ENCODE assay signal across 9 cellular contexts in the genomic region with DNA sequence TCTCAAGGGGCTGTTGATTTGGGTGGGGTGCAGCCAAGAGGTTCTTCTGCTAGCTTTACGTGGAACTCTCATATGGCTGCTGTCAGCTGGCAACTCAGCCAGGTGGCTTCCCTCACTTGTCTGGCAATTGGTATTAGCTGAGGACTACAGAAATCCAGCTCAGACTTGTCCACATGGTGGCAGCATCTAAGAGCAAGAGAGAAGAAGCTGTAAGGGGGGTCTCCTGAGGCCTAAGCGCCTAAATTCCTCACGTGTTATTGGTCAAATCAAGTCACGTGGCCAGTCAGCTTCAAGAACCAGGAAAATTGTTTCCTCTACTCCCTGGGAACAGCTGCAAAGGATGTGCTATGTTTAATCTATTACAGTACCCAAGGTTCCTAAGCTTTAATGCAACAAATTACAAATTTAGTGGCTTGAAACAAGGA. TPM values are rescaled to one million over a fixed set of nuclear protein-coding genes. Genes with fewer than 3 reads are reported as not detected.
DNase-seq lines count a peak whose midpoint lies in the region; TF ChIP-seq lines count a peak whose summit lies in the region.
"Had no signal": no experiment of that assay in that cellular context is flagged by ENCODE, and none has a peak within 500 bp of the region (broad histone marks: within the 10 kb centered on the region; RNA-seq: fewer than 3 reads in every experiment).

No MANE protein-coding gene starts in this region.

- H3K9me3 Mint-ChIP-seq in HFFc6 (no peaks in the 10 kb centered on the region), mesothelial cell of epicardium (peaks cover 3% of the 10 kb centered on the region)
- H3K9me3 Mint-ChIP-seq in activated CD4-positive, alpha-beta memory T cell treated with anti-CD3 and anti-CD28 coated beads for 36 hours: no peaks in the 10 kb centered on the region
- H3K9me3 Mint-ChIP-seq in CD8-positive, alpha-beta memory T cell: no peaks in the 10 kb centered on the region

- TF ChIP-seq POLR2A in spleen (IDR thresholded peaks at IDR 0.05): no peak

- intact Hi-C loops in activated CD4-positive, alpha-beta memory T cell treated with anti-CD3 and anti-CD28 coated beads for 36 hours (cut with micrococcal nuclease): no loop called here
- intact Hi-C loops in left ventricle myocardium inferior (cut with micrococcal nuclease): loop anchor here (10.0 kb wide), 1 partner anchor 284 kb away; no protein-coding TSS in a partner anchor
- intact Hi-C loops in spleen (cut with DNase I; ENCODE audit: low total_unique reads): loop anchor here (10.0 kb wide), 2 partner anchors 284 to 354 kb away; no protein-coding TSS in a partner anchor

- peaks cover 7% of the 10 kb centered on the region for H3K27me3 Mint-ChIP-seq in HFFc6 (ENCODE audit: insufficient read depth)
- peaks cover 16% of the 10 kb centered on the region for H3K27me3 Mint-ChIP-seq in activated CD4-positive, alpha-beta memory T cell treated with anti-CD3 and anti-CD28 coated beads for 36 hours
- peaks cover 31% of the 10 kb centered on the region for H3K27me3 Mint-ChIP-seq in mesothelial cell of epicardium (ENCODE audit: low read depth)
- H3K27me3 Mint-ChIP-seq in CD8-positive, alpha-beta memory T cell: peaks cover 24 to 25% of the 10 kb centered on the region in 2 donors

- H3K36me3 Mint-ChIP-seq in HFFc6 (ENCODE audit: low read depth) (no peaks in the 10 kb centered on the region), mesothelial cell of epicardium (no peaks in the 10 kb centered on the region)
- H3K36me3 Mint-ChIP-seq in activated CD4-positive, alpha-beta memory T cell treated with anti-CD3 and anti-CD28 coated beads for 36 hours: no peaks in the 10 kb centered on the region
- no peaks in the 10 kb centered on the region for H3K36me3 Mint-ChIP-seq in CD8-positive, alpha-beta memory T cell

- TF ChIP-seq CTCF in HFFc6 (IDR thresholded peaks at IDR 0.05) (peak; percentile 77), left ventricle myocardium inferior (IDR thresholded peaks at IDR 0.05; ENCODE audit: borderline replicate concordance) (peak; percentile 78), spleen (IDR thresholded peaks at IDR 0.05 in 8 of 11, conservative IDR thresholded peaks at IDR 0.05 in 3 of 11) (peak in 7 of 11 experiments; percentile 20 to 50 (median 32)), mesothelial cell of epicardium (IDR thresholded peaks at IDR 0.05; ENCODE audit: unreplicated experiment) (no peak)

- H3K4me1 Mint-ChIP-seq in HFFc6 (ENCODE audit: low read depth) (peaks cover 37% of the 10 kb centered on the region), mesothelial cell of epicardium (peaks cover 22% of the 10 kb centered on the region)
- peaks cover 13% of the 10 kb centered on the region for H3K4me1 Mint-ChIP-seq in activated CD4-positive, alpha-beta memory T cell treated with anti-CD3 and anti-CD28 coated beads for 36 hours (ENCODE audit: low read depth)
- peaks cover 11 to 17% (median 14%) of the 10 kb centered on the region in 3 donors for H3K4me1 Mint-ChIP-seq in CD8-positive, alpha-beta memory T cell

- H3K9me3 ChIP-seq in left ventricle myocardium inferior (replicated peaks) (no peaks in the 10 kb centered on the region), spleen (peaks cover 0 to 7% (median 0%) of the 10 kb centered on the region in 8 donors)
- H3K9me3 ChIP-seq in CD8-positive, alpha-beta memory T cell (ENCODE audit: low read length): no peaks in the 10 kb centered on the region

- CTCF ChIA-PET in activated CD4-positive, alpha-beta memory T cell treated with anti-CD3 and anti-CD28 coated beads for 36 hours (lab: Charles Lee): interaction anchor here (0.5 to 11.1 kb wide), 31 partner anchors 9 to 896 kb away, joined by 3 to 399 read pairs (median 4); no protein-coding TSS in a partner anchor
- CTCF ChIA-PET in CD8-positive, alpha-beta memory T cell (lab: Charles Lee): interaction anchor here (1.0 to 8.4 kb wide), 8 partner anchors 25 to 351 kb away, joined by 3 to 108 read pairs (median 3); no protein-coding TSS in a partner anchor

- H3K4me3 ChIP-seq in left ventricle myocardium inferior (no peak overlapping the region), spleen (no peak overlapping the region)
- H3K4me3 ChIP-seq in CD8-positive, alpha-beta memory T cell (ENCODE audit: low read length): no peak overlapping the region

- POLR2A ChIA-PET in activated CD4-positive, alpha-beta memory T cell treated with anti-CD3 and anti-CD28 coated beads for 36 hours (lab: Charles Lee): interaction anchor here (0.7 kb wide), 1 partner anchor 52 kb away, joined by 4 read pairs; no protein-coding TSS in a partner anchor
- POLR2A ChIA-PET in CD8-positive, alpha-beta memory T cell (lab: Charles Lee): no interaction called here

- H3K36me3 ChIP-seq in left ventricle myocardium inferior (no peaks in the 10 kb centered on the region), spleen (no peaks in the 10 kb centered on the region)
- H3K36me3 ChIP-seq in CD8-positive, alpha-beta memory T cell (ENCODE audit: insufficient read depth, low read length): no peaks in the 10 kb centered on the region

- H3K27ac Mint-ChIP-seq in HFFc6 (no peak overlapping the region), mesothelial cell of epicardium (no peak overlapping the region)
- no peak overlapping the region for H3K27ac Mint-ChIP-seq in activated CD4-positive, alpha-beta memory T cell treated with anti-CD3 and anti-CD28 coated beads for 36 hours
- no peak overlapping the region for H3K27ac Mint-ChIP-seq in CD8-positive, alpha-beta memory T cell

- H3K27ac ChIP-seq in left ventricle myocardium inferior (replicated peaks) (peak overlapping the region; percentile 62), spleen (no peak overlapping the region)
- no peak overlapping the region for H3K27ac ChIP-seq in CD8-positive, alpha-beta memory T cell (ENCODE audit: low read depth, low read length)
- H3K27ac ChIP-seq: parathyroid adenoma had no signal

- H3K4me1 ChIP-seq in left ventricle myocardium inferior (peaks cover 34% of the 10 kb centered on the region), spleen (peaks cover 8 to 29% (median 19%) of the 10 kb centered on the region in 6 donors)
- peaks cover 11% of the 10 kb centered on the region for H3K4me1 ChIP-seq in CD8-positive, alpha-beta memory T cell (ENCODE audit: insufficient read depth, low read length)
- H3K4me1 ChIP-seq: parathyroid adenoma had no signal

- H3K4me3 Mint-ChIP-seq in HFFc6 (no peak overlapping the region), mesothelial cell of epicardium (no peak overlapping the region)
- H3K4me3 Mint-ChIP-seq in activated CD4-positive, alpha-beta memory T cell treated with anti-CD3 and anti-CD28 coated beads for 36 hours: no peak overlapping the region
- no peak overlapping the region for H3K4me3 Mint-ChIP-seq in CD8-positive, alpha-beta memory T cell

- WGBS in spleen, 5 donors: 14 to 26% (median 21%) methylated on average over 4 of the region's 4 CpGs

- DNase-seq in D341Med (ENCODE audit: low spot score) (peak; percentile 86), HFFc6 (peak; percentile 58), NCI-H460 (ENCODE audit: extremely low read depth, low read depth) (peak; percentile 59), left ventricle myocardium inferior (peak; percentile 62), spleen (no peak), mesothelial cell of epicardium (ENCODE audit: low spot score in 2 of 2, unreplicated experiment in 2 of 2) (no peak)
- peak; percentile 44 for DNase-seq in activated CD4-positive, alpha-beta memory T cell treated with anti-CD3 and anti-CD28 coated beads for 36 hours
- no peak for DNase-seq in CD8-positive, alpha-beta memory T cell

- H3K27me3 ChIP-seq in left ventricle myocardium inferior (ENCODE audit: low read depth): no peaks in the 10 kb centered on the region
- H3K27me3 ChIP-seq in spleen (replicated peaks in 1 of 7): peaks cover 0 to 9% (median 0%) of the 10 kb centered on the region in 7 donors
- H3K27me3 ChIP-seq in CD8-positive, alpha-beta memory T cell (ENCODE audit: insufficient read depth, low read length, poor library complexity, severe bottlenecking): no peaks in the 10 kb centered on the region

RNA-seq across cellular contexts. Expression of a gene that starts 4.2 kb away (rescaled TPM):
- total RNA-seq in HFFc6 (2021; fragmentation: NEBNext Ultra II Directional; extraction: Animal tissue kit (Norgen Biotek cat#: 25700)): 10 to 100 TPM; 24.2 to 27.4 (median 26.9) TPM
- total RNA-seq in NCI-H460 (2014; rRNA removed; shearing (Covaris generic)): 14.1 and 15.5 TPM in 2 replicates
- polyA plus RNA-seq in NCI-H460 (2014; cell fraction: nucleus; rRNA removed): 9.2 and 10.9 TPM in 2 replicates
- total RNA-seq in activated CD4-positive, alpha-beta memory T cell treated with anti-CD3 and anti-CD28 coated beads for 36 hours: 10 to 100 TPM; 10.1 to 11.4 TPM
- total RNA-seq in left ventricle myocardium inferior: 26.6 TPM
- 1 to 10 TPM; 2.4 to 6.6 (median 4.3) TPM for total RNA-seq in spleen
- polyA plus RNA-seq in spleen: 1 to 10 TPM in 1 of 3 donors, under 1 TPM in 2; 0.65 to 1.4 (median 0.89) TPM
- total RNA-seq in mesothelial cell of epicardium: 3.3 to 4.6 TPM (median 4.1 TPM) in 3 replicates
- total RNA-seq in CD8-positive, alpha-beta memory T cell: 10 to 100 TPM; 11.0 to 11.7 TPM
- not detected for polyA plus RNA-seq in CD8-positive, alpha-beta memory T cell

RNA-seq across cellular contexts. Expression of a gene that starts 18.8 kb away (rescaled TPM):
- 10 to 100 TPM; 38.9 to 48.3 (median 43.2) TPM for total RNA-seq in HFFc6 (2021; fragmentation: NEBNext Ultra II Directional; extraction: Animal tissue kit (Norgen Biotek cat#: 25700))
- 101 and 114 TPM in 2 replicates for total RNA-seq in NCI-H460 (2014; rRNA removed; shearing (Covaris generic))
- 93.2 and 99.4 TPM in 2 replicates for polyA plus RNA-seq in NCI-H460 (2014; cell fraction: nucleus; rRNA removed)
- total RNA-seq in activated CD4-positive, alpha-beta memory T cell treated with anti-CD3 and anti-CD28 coated beads for 36 hours: 10 to 100 TPM; 84.6 to 87.5 TPM
- total RNA-seq in left ventricle myocardium inferior (29.2 TPM), spleen (10 to 100 TPM; 38.7 to 48.6 (median 43.0) TPM), mesothelial cell of epicardium (49.6 to 53.3 TPM (median 52.3 TPM) in 3 replicates)
- 10 to 100 TPM; 41.8 to 51.6 (median 50.0) TPM for polyA plus RNA-seq in spleen
- total RNA-seq in CD8-positive, alpha-beta memory T cell: 10 to 100 TPM; 82.7 to 88.7 TPM
- polyA plus RNA-seq in CD8-positive, alpha-beta memory T cell: 35.3 TPM

RNA-seq across cellular contexts. Expression of a gene that starts 53.6 kb away (rescaled TPM):
- total RNA-seq in HFFc6 (2021; fragmentation: NEBNext Ultra II Directional; extraction: Animal tissue kit (Norgen Biotek cat#: 25700)): 10 to 100 TPM; 80.0 to 89.1 (median 86.0) TPM
- total RNA-seq in NCI-H460 (2014; rRNA removed; shearing (Covaris generic)): 32.1 and 34.3 TPM in 2 replicates
- 16.6 and 18.9 TPM in 2 replicates for polyA plus RNA-seq in NCI-H460 (2014; cell fraction: nucleus; rRNA removed)
- total RNA-seq in activated CD4-positive, alpha-beta memory T cell treated with anti-CD3 and anti-CD28 coated beads for 36 hours: 10 to 100 TPM; 96.9 to 97.4 TPM
- total RNA-seq in left ventricle myocardium inferior: 215 TPM
- 100 to 1,000 TPM in 5 of 7 donors, 10 to 100 TPM in 2; 82.0 to 129 (median 104) TPM for total RNA-seq in spleen
- 10 to 100 TPM; 42.2 to 68.1 (median 53.4) TPM for polyA plus RNA-seq in spleen
- total RNA-seq in mesothelial cell of epicardium: 59.0 to 60.2 TPM (median 59.1 TPM) in 3 replicates
- total RNA-seq in CD8-positive, alpha-beta memory T cell: 10 to 100 TPM; 78.4 to 79.1 TPM
- 5.0 TPM for polyA plus RNA-seq in CD8-positive, alpha-beta memory T cell

Comparison
In these comparisons a context has a peak if more than half of its experiments do, and no peak if none do; other contexts are left out.
1. DNase-seq: peak in D341Med (single experiment), HFFc6 (single experiment), NCI-H460 (single experiment), activated CD4-positive, alpha-beta memory T cell treated with anti-CD3 and anti-CD28 coated beads for 36 hours (single experiment) and left ventricle myocardium inferior (single experiment); none in spleen (single experiment), mesothelial cell of epicardium (0 of 2) and CD8-positive, alpha-beta memory T cell (0 of 5).